In genomic region chr10:104350146-104350635, GRCh38 we compare ENCODE assay signal across 8 cellular contexts. TPM values are rescaled to one million over a fixed set of nuclear protein-coding genes. Genes with fewer than 3 reads are reported as not detected.
DNase-seq lines count a peak whose midpoint lies in the region; ATAC-seq and TF ChIP-seq lines count a peak whose summit lies in the region.

No MANE protein-coding gene starts in this region.

- no peaks in the 10 kb centered on the region for H3K36me3 Mint-ChIP-seq in nephron (ENCODE audit: low read depth)

- no peaks in the 10 kb centered on the region for H3K36me3 ChIP-seq in Karpas-422 (ENCODE audit: insufficient read depth, low read length)
- no peaks in the 10 kb centered on the region for H3K36me3 ChIP-seq in SJCRH30

- peak overlapping the region; percentile 62 for H3K4me2 ChIP-seq in Karpas-422 (ENCODE audit: low read depth, low read length, poor library complexity, severe bottlenecking)

- no peaks in the 10 kb centered on the region for H3K9me3 Mint-ChIP-seq in nephron

- no peaks in the 10 kb centered on the region for H3K9me2 ChIP-seq in Karpas-422 (replicated peaks; ENCODE audit: insufficient read depth, low read length)

- TF ChIP-seq CTCF in nephron (IDR thresholded peaks at IDR 0.05; ENCODE audit: unreplicated experiment in 3 of 3): peak; percentile 65 to 72 (median 70)

- H3K27ac Mint-ChIP-seq in nephron: no peak overlapping the region

- peak; percentile 56 for DNase-seq in activated CD8-positive, alpha-beta memory T cell treated with anti-CD3 and anti-CD28 coated beads for 24 hours
- DNase-seq in activated CD8-positive, alpha-beta memory T cell treated with anti-CD3 and anti-CD28 coated beads, Interleukin-2, amount 50 U/mL, for 48 hours: no peak
- DNase-seq in Karpas-422: peak; percentile 88
- peak; percentile 18 to 61 for DNase-seq in SJCRH30
- DNase-seq in hepatic stellate cell (ENCODE audit: low spot score): no peak

- H3K27me3 Mint-ChIP-seq in nephron (ENCODE audit: low read depth): no peaks in the 10 kb centered on the region

- no peaks in the 10 kb centered on the region for H3K9me3 ChIP-seq in Karpas-422 (ENCODE audit: low read length)
- no peaks in the 10 kb centered on the region for H3K9me3 ChIP-seq in SJCRH30 (replicated peaks)

- H3K27ac ChIP-seq in Karpas-422 (ENCODE audit: low read length) (peak overlapping the region; percentile 84; the same call in 1 of the 2 replicates), SJCRH30 (no peak overlapping the region)

- peak overlapping the region; percentile 37; the same call in 1 of the 2 replicates for H3K4me3 ChIP-seq in Karpas-422 (ENCODE audit: low read length)
- H3K4me3 ChIP-seq in SJCRH30: no peak overlapping the region

- peaks cover 5% of the 10 kb centered on the region for H3K4me1 Mint-ChIP-seq in nephron

- no peak overlapping the region; the same call in 1 of the 2 replicates for H2AFZ ChIP-seq in Karpas-422 (ENCODE audit: low read length)

- H3K4me1 ChIP-seq in Karpas-422 (ENCODE audit: low read length): peaks cover 44% of the 10 kb centered on the region
- H3K4me1 ChIP-seq in SJCRH30: no peaks in the 10 kb centered on the region

- H3K79me2 ChIP-seq in Karpas-422 (ENCODE audit: low read length): no peaks in the 10 kb centered on the region

- H3K4me3 Mint-ChIP-seq in nephron: no peak overlapping the region

- H3K27me3 ChIP-seq in Karpas-422 (ENCODE audit: low read length) (no peaks in the 10 kb centered on the region), SJCRH30 (peaks cover 3% of the 10 kb centered on the region; the same call in 1 of the 2 replicates)

- H3K9ac ChIP-seq in Karpas-422 (ENCODE audit: low read length): peak overlapping the region; percentile 22

- ATAC-seq in GM21825 (IDR thresholded peaks at IDR 0.05; ENCODE audit: unreplicated experiment) (peak; percentile 40), esophagus mucosa (peak; percentile 69)

- no peaks in the 10 kb centered on the region for H4K20me1 ChIP-seq in Karpas-422 (ENCODE audit: insufficient read depth, low read depth, low read length)

RNA-seq across cellular contexts. Expression of gene CFAP58, which starts 3.4 kb away (rescaled TPM):
- total RNA-seq in Karpas-422 (2014; rRNA removed; shearing (Covaris generic); ENCODE audit: low replicate concordance): 0.26 and 1.4 TPM in 2 replicates
- total RNA-seq in SJCRH30 (2014; rRNA removed; shearing (Covaris generic)): 0.08 TPM in 1 of 2 replicates, not detected in the other
- 0.12 TPM for total RNA-seq in esophagus mucosa

RNA-seq across cellular contexts. Expression of gene ITPRIP, which starts 11.9 kb away (rescaled TPM):
- 4.5 and 4.6 TPM in 2 replicates for total RNA-seq in Karpas-422 (2014; rRNA removed; shearing (Covaris generic); ENCODE audit: low replicate concordance)
- 4.9 and 5.3 TPM in 2 replicates for total RNA-seq in SJCRH30 (2014; rRNA removed; shearing (Covaris generic))
- 74.4 TPM for total RNA-seq in esophagus mucosa

Comparison
In these comparisons a context has a peak if more than half of its experiments do, and no peak if none do; other contexts are left out.
1. DNase-seq: peak in activated CD8-positive, alpha-beta memory T cell treated with anti-CD3 and anti-CD28 coated beads for 24 hours (single experiment), Karpas-422 (single experiment) and SJCRH30 (2 of 2); none in activated CD8-positive, alpha-beta memory T cell treated with anti-CD3 and anti-CD28 coated beads, Interleukin-2, amount 50 U/mL, for 48 hours (single experiment) and hepatic stellate cell (single experiment).
2. RNA of gene ITPRIP, which starts 11.9 kb away (total RNA-seq): 74.4 TPM in esophagus mucosa (single experiment); 4.9 to 5.3 TPM in SJCRH30 and 4.5 to 4.6 TPM in Karpas-422; every median in the first group is over 10 times any median in the second.